1 cellular context compared by ENCODE assay signal in the genomic region with DNA sequence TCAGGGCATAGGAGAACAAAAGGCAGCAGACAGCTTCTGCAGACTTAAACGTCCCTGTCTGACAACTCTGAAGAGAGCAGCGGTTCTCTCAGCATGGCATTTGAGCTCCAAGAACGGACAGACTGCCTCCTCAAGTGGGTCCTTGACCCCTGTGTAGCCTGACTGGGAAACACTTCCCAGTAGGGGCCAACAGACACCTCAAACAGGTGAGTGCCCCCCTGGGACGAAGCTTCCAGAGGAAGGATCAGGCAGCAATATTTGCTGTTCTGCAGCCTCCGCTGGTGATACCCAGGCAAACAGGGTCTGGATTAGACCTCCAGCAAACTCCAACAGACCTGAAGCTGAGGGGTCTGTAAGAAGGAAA.
TF ChIP-seq lines count a peak whose summit lies in the region.

No MANE protein-coding gene starts in this region.

TF ChIP-seq in HepG2, 621 proteins besides CTCF, POLR2A, EP300 and RAD21 (continued from another document and continues in another):
- TF ChIP-seq NCOR1 (IDR thresholded peaks at IDR 0.05; ENCODE audit: borderline replicate concordance, low read length) (0 out of 2 replicates have a peak, but pooled peaks have one; percentile 4), ZNF607 (CRISPR knock-in tag; IDR thresholded peaks at IDR 0.05; ENCODE audit: borderline replicate concordance) (peak; percentile 28; the same call in 1 of the 2 replicates), EEA1 (CRISPR knock-in tag; IDR thresholded peaks at IDR 0.05; ENCODE audit: borderline replicate concordance) (peak; percentile 79; the same call in 1 of the 2 replicates), ZNF547 (CRISPR knock-in tag; IDR thresholded peaks at IDR 0.05) (peak; percentile 76; the same call in 1 of the 2 replicates), NFAT5 (CRISPR knock-in tag; IDR thresholded peaks at IDR 0.05) (peak; percentile 14; the same call in 1 of the 2 replicates), ZNF556 (CRISPR knock-in tag; IDR thresholded peaks at IDR 0.05; ENCODE audit: borderline replicate concordance) (peak; percentile 8; the same call in 1 of the 2 replicates), ZBTB26 (CRISPR knock-in tag; IDR thresholded peaks at IDR 0.05; ENCODE audit: borderline replicate concordance) (peak; percentile 11; the same call in 1 of the 2 replicates), PHF20 (CRISPR knock-in tag; IDR thresholded peaks at IDR 0.05) (peak; percentile 17; the same call in 1 of the 2 replicates), ZNF44 (CRISPR knock-in tag; IDR thresholded peaks at IDR 0.05) (0 out of 2 replicates have a peak, but pooled peaks have one; percentile 4), ZNF121 (CRISPR knock-in tag; IDR thresholded peaks at IDR 0.05) (peak; percentile 2; the same call in 1 of the 2 replicates), ARID4A (CRISPR knock-in tag; IDR thresholded peaks at IDR 0.05; ENCODE audit: borderline replicate concordance) (peak; percentile 44; the same call in 1 of the 2 replicates), SNAI1 (CRISPR knock-in tag; IDR thresholded peaks at IDR 0.05; ENCODE audit: borderline replicate concordance) (peak; percentile 21), ZBTB38 (CRISPR knock-in tag; IDR thresholded peaks at IDR 0.05) (0 out of 2 replicates have a peak, but pooled peaks have one; percentile 11), ZNF747 (CRISPR knock-in tag; IDR thresholded peaks at IDR 0.05; ENCODE audit: borderline replicate concordance) (peak; percentile 12; the same call in 1 of the 2 replicates), ZNF703 (CRISPR knock-in tag; IDR thresholded peaks at IDR 0.05; ENCODE audit: borderline replicate concordance) (0 out of 2 replicates have a peak, but pooled peaks have one; percentile 8), ZNF160 (CRISPR knock-in tag; IDR thresholded peaks at IDR 0.05) (0 out of 2 replicates have a peak, but pooled peaks have one; percentile 11), ETV6 (CRISPR knock-in tag; conservative IDR thresholded peaks at IDR 0.05) (0 out of 2 replicates have a peak, but pooled peaks have one; percentile 1), ZBTB39 (CRISPR knock-in tag; IDR thresholded peaks at IDR 0.05) (0 out of 2 replicates have a peak, but pooled peaks have one; percentile 5), REL (CRISPR knock-in tag; conservative IDR thresholded peaks at IDR 0.05) (peak; percentile 6; the same call in 1 of the 2 replicates), ZBTB37 (CRISPR knock-in tag; IDR thresholded peaks at IDR 0.05) (0 out of 2 replicates have a peak, but pooled peaks have one; percentile 2), DMAP1 (CRISPR knock-in tag; IDR thresholded peaks at IDR 0.05) (peak; percentile 8; the same call in 1 of the 2 replicates), ZBTB7A (CRISPR knock-in tag; IDR thresholded peaks at IDR 0.05) (0 out of 2 replicates have a peak, but pooled peaks have one; percentile 7), FOXO4 (CRISPR knock-in tag; conservative IDR thresholded peaks at IDR 0.05) (0 out of 2 replicates have a peak, but pooled peaks have one; percentile 84), ASH2L (IDR thresholded peaks at IDR 0.05; ENCODE audit: insufficient read length, low read depth, low read length) (peak; percentile 19)
- TF ChIP-seq, protein P1, sequence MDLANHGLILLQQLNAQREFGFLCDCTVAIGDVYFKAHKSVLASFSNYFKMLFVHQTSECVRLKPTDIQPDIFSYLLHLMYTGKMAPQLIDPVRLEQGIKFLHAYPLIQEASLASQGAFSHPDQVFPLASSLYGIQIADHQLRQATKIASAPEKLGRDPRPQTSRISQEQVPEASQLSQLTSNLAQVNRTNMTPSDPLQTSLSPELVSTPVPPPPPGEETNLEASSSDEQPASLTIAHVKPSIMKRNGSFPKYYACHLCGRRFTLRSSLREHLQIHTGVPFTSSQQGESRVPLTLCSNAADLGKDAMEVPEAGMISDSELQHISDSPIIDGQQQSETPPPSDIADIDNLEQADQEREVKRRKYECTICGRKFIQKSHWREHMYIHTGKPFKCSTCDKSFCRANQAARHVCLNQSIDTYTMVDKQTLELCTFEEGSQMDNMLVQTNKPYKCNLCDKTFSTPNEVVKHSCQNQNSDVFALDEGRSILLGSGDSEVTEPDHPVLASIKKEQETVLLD (CRISPR knock-in tag; IDR thresholded peaks at IDR 0.05; ENCODE audit: low read depth): peak; percentile 46; the same call in 1 of the 2 replicates
- TF ChIP-seq, protein P2, sequence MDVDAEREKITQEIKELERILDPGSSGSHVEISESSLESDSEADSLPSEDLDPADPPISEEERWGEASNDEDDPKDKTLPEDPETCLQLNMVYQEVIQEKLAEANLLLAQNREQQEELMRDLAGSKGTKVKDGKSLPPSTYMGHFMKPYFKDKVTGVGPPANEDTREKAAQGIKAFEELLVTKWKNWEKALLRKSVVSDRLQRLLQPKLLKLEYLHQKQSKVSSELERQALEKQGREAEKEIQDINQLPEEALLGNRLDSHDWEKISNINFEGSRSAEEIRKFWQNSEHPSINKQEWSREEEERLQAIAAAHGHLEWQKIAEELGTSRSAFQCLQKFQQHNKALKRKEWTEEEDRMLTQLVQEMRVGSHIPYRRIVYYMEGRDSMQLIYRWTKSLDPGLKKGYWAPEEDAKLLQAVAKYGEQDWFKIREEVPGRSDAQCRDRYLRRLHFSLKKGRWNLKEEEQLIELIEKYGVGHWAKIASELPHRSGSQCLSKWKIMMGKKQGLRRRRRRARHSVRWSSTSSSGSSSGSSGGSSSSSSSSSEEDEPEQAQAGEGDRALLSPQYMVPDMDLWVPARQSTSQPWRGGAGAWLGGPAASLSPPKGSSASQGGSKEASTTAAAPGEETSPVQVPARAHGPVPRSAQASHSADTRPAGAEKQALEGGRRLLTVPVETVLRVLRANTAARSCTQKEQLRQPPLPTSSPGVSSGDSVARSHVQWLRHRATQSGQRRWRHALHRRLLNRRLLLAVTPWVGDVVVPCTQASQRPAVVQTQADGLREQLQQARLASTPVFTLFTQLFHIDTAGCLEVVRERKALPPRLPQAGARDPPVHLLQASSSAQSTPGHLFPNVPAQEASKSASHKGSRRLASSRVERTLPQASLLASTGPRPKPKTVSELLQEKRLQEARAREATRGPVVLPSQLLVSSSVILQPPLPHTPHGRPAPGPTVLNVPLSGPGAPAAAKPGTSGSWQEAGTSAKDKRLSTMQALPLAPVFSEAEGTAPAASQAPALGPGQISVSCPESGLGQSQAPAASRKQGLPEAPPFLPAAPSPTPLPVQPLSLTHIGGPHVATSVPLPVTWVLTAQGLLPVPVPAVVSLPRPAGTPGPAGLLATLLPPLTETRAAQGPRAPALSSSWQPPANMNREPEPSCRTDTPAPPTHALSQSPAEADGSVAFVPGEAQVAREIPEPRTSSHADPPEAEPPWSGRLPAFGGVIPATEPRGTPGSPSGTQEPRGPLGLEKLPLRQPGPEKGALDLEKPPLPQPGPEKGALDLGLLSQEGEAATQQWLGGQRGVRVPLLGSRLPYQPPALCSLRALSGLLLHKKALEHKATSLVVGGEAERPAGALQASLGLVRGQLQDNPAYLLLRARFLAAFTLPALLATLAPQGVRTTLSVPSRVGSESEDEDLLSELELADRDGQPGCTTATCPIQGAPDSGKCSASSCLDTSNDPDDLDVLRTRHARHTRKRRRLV (CRISPR knock-in tag; IDR thresholded peaks at IDR 0.05): 0 out of 2 replicates have a peak, but pooled peaks have one; percentile 20
